Comparison of ENCODE assay signal across 23 cellular contexts in genomic region chr6:141744194-141744925, GRCh38.
DNase-seq lines count a peak whose midpoint lies in the region; TF ChIP-seq lines count a peak whose summit lies in the region.
"Had no signal": no experiment of that assay in that cellular context is flagged by ENCODE, and none has a peak within 500 bp of the region (broad histone marks: within the 10 kb centered on the region; RNA-seq: fewer than 3 reads in every experiment).

No MANE protein-coding gene starts in this region.

- H3F3A ChIP-seq in GM23248 (ENCODE audit: insufficient read depth) (no peaks in the 10 kb centered on the region), MM.1S (ENCODE audit: insufficient read depth, low read length) (peaks cover 7% of the 10 kb centered on the region; the same call in 1 of the 2 replicates)

- H3K27ac ChIP-seq in BLaER1 treated with 17β-estradiol and CSF1 and Interleukin-3, amounts not matched to agents 10 nM and 100 nM: 0 out of 22 replicates have a peak overlapping the region, but pooled peaks of 1 of the 11 experiments have one; percentile 17
- H3K27ac ChIP-seq in GM23248 (no peak overlapping the region), MM.1S (ENCODE audit: low read length) (peak overlapping the region; percentile 49; the same call in 1 of the 2 replicates), testis (no peak overlapping the region)
- H3K27ac ChIP-seq: hepatocyte had no signal

- H3K79me2 ChIP-seq in GM23248 (ENCODE audit: insufficient read depth): no peaks in the 10 kb centered on the region
- no peaks in the 10 kb centered on the region for H3K79me2 ChIP-seq in MM.1S (ENCODE audit: low read length)
- H3K79me2 ChIP-seq: hepatocyte had no signal

- no peaks in the 10 kb centered on the region for H4K20me1 ChIP-seq in BLaER1 treated with 17β-estradiol and CSF1 and Interleukin-3, amounts not matched to agents 10 nM and 100 nM
- H4K20me1 ChIP-seq in GM23248 (ENCODE audit: insufficient read depth) (no peaks in the 10 kb centered on the region), MM.1S (ENCODE audit: insufficient read depth, low read length) (no peaks in the 10 kb centered on the region)

- H2AFZ ChIP-seq in GM23248 (no peak overlapping the region), MM.1S (ENCODE audit: low read length) (peak overlapping the region; percentile 39)
- H2AFZ ChIP-seq: hepatocyte had no signal

- H3K4me2 ChIP-seq in BLaER1 treated with 17β-estradiol and CSF1 and Interleukin-3, amounts not matched to agents 10 nM and 100 nM: peak overlapping the region in 10 of 11 experiments; percentile 7 to 68 (median 42); a peak in 16 of 22 replicates
- H3K4me2 ChIP-seq in GM23248 (ENCODE audit: unreplicated experiment) (no peak overlapping the region), MM.1S (ENCODE audit: low read depth, low read length) (peak overlapping the region; percentile 39)
- H3K4me2 ChIP-seq: hepatocyte had no signal

- H3K36me3 ChIP-seq in BLaER1 treated with 17β-estradiol and CSF1 and Interleukin-3, amounts not matched to agents 10 nM and 100 nM: no peaks in the 10 kb centered on the region
- H3K36me3 ChIP-seq in GM23248 (ENCODE audit: low read depth): no peaks in the 10 kb centered on the region
- no peaks in the 10 kb centered on the region for H3K36me3 ChIP-seq in MM.1S (replicated peaks; ENCODE audit: insufficient read depth, low read length)
- H3K36me3 ChIP-seq in testis (ENCODE audit: low read depth, missing control alignments): no peaks in the 10 kb centered on the region

- TF ChIP-seq CTCF in MM.1S (IDR thresholded peaks at IDR 0.05; ENCODE audit: low read length): no peak
- no peak for TF ChIP-seq CTCF in choroid plexus epithelial cell (conservative IDR thresholded peaks at IDR 0.05; ENCODE audit: low read depth, low read length)
- no peak for TF ChIP-seq CTCF in testis (IDR thresholded peaks at IDR 0.05)

- no peak overlapping the region for H3K4me3 ChIP-seq in BLaER1 treated with 17β-estradiol and CSF1 and Interleukin-3, amounts not matched to agents 10 nM and 100 nM
- H3K4me3 ChIP-seq in GM23248 (no peak overlapping the region), MM.1S (ENCODE audit: low read length) (no peak overlapping the region), choroid plexus epithelial cell (ENCODE audit: low read depth, low read length) (no peak overlapping the region), testis (no peak overlapping the region)
- H3K4me3 ChIP-seq: hepatocyte, lung had no signal

- no peak for TF ChIP-seq POLR2A in testis (IDR thresholded peaks at IDR 0.05)

- no peak overlapping the region for H3K9ac ChIP-seq in BLaER1 treated with 17β-estradiol and CSF1 and Interleukin-3, amounts not matched to agents 10 nM and 100 nM
- no peak overlapping the region for H3K9ac ChIP-seq in GM23248
- peak overlapping the region; percentile 19; the same call in 1 of the 2 replicates for H3K9ac ChIP-seq in MM.1S (ENCODE audit: low read length)

- H3K9me2 ChIP-seq in GM23248 (ENCODE audit: insufficient read depth) (no peaks in the 10 kb centered on the region), MM.1S (replicated peaks; ENCODE audit: insufficient read depth, low read length) (no peaks in the 10 kb centered on the region)

- no peaks in the 10 kb centered on the region for H3K27me3 ChIP-seq in BLaER1 treated with 17β-estradiol and CSF1 and Interleukin-3, amounts not matched to agents 10 nM and 100 nM
- H3K27me3 ChIP-seq in GM23248 (replicated peaks; ENCODE audit: insufficient read depth) (no peaks in the 10 kb centered on the region), MM.1S (replicated peaks; ENCODE audit: insufficient read depth, low read length) (no peaks in the 10 kb centered on the region), testis (no peaks in the 10 kb centered on the region)
- H3K27me3 ChIP-seq: hepatocyte had no signal

- intact Hi-C loops in testis (cut with DNase I; ENCODE audit: low total_unique reads): no loop called here

- H3K4me1 ChIP-seq in BLaER1 treated with 17β-estradiol and CSF1 and Interleukin-3, amounts not matched to agents 10 nM and 100 nM: peaks cover 4 to 16% (median 11%) of the 10 kb centered on the region in 10 experiments; a peak in 18 of 20 replicates
- H3K4me1 ChIP-seq in GM23248 (ENCODE audit: insufficient read depth): no peaks in the 10 kb centered on the region
- peaks cover 13% of the 10 kb centered on the region for H3K4me1 ChIP-seq in MM.1S (ENCODE audit: low read length)
- no peaks in the 10 kb centered on the region for H3K4me1 ChIP-seq in testis

- DNase-seq in GM23248: peak; percentile 22
- peak; percentile 55 for DNase-seq in MM.1S
- DNase-seq in choroid plexus epithelial cell (ENCODE audit: low read depth): peak; percentile 9
- no peak for DNase-seq in NCI-H1092 (lab: John Stamatoyannopoulos, UW)
- DNase-seq in COLO829 (ENCODE audit: low spot score): no peak
- DNase-seq in testis: no peak
- DNase-seq in activated T-cell treated with anti-CD3 and anti-CD28 coated beads, Interleukin-2, amount 50 U/mL, for 1 hour: no peak
- DNase-seq: activated CD4-positive, alpha-beta T cell treated with anti-CD3 and anti-CD28 coated beads for 36 hours; activated CD8-positive, alpha-beta T cell treated with anti-CD3 and anti-CD28 coated beads, Interleukin-2, amount 10 ng/mL, durations not matched to agents 7 days and 5 days; activated naive CD4-positive, alpha-beta T cell treated with anti-CD3 and anti-CD28 coated beads, Interleukin-2, amount 50 U/mL, for 16 hours; amniotic stem cell; effector CD8-positive, alpha-beta T cell; GF-D8; left cardiac atrium; NCI-H1930; NCI-H526; SHP77 treated with DMSO at 0.1 percent for 48 hours; stimulated activated CD4-positive, alpha-beta T cell treated with anti-CD3 and anti-CD28 coated beads, Interleukin-15, amount 100 ng/mL, for 24 hours; stimulated activated CD4-positive, alpha-beta T cell treated with anti-CD3 and anti-CD28 coated beads, Interleukin-4, amount 100 ng/mL, for 4 hours; substantia nigra had no signal

- 26 to 40% methylated on average over 2 of the region's 2 CpGs for WGBS in GM23248 (ENCODE audit: low coverage in 1 of 2, low lambda C conversion rate in 2 of 2, missing lambda C conversion rate in 2 of 2), 2 experiments
- WGBS in testis, 2 donors: 76% methylated on average over 2 of the region's 2 CpGs

- in situ Hi-C loops in GM23248 (cut with MboI): no loop called here

- H3K9me3 ChIP-seq in BLaER1 treated with 17β-estradiol and CSF1 and Interleukin-3, amounts not matched to agents 10 nM and 100 nM (replicated peaks in 1 of 11): peaks cover 0 to 9% (median 0%) of the 10 kb centered on the region in 11 experiments; a peak in 5 of 22 replicates
- H3K9me3 ChIP-seq in GM23248 (ENCODE audit: low read depth) (no peaks in the 10 kb centered on the region), MM.1S (replicated peaks; ENCODE audit: insufficient read depth, low read length) (no peaks in the 10 kb centered on the region), testis (no peaks in the 10 kb centered on the region)

Comparison
In these comparisons a context has a peak if more than half of its experiments do, and no peak if none do; other contexts are left out.
1. DNase-seq: peak in GM23248 (single experiment), MM.1S (single experiment) and choroid plexus epithelial cell (single experiment); none in NCI-H1092 (single experiment), COLO829 (single experiment), testis (single experiment) and activated T-cell treated with anti-CD3 and anti-CD28 coated beads, Interleukin-2, amount 50 U/mL, for 1 hour (single experiment).